Comparison of ENCODE assay signal across 19 cellular contexts in genomic region chr14:90561031-90561430, GRCh38.
"Had no signal": no experiment of that assay in that cellular context is flagged by ENCODE, and none has a peak within 500 bp of the region (broad histone marks: within the 10 kb centered on the region; RNA-seq: fewer than 3 reads in every experiment).

No MANE protein-coding gene starts in this region.

- H3K36me3 ChIP-seq: breast epithelium, colonic mucosa, gastrocnemius medialis, lower lobe of right lung, suprapubic skin, upper lobe of right lung had no signal

- H3K27ac ChIP-seq: breast epithelium, colonic mucosa, epithelial cell of prostate, gastrocnemius medialis, lower lobe of right lung, psoas muscle, suprapubic skin, upper lobe of right lung had no signal

- H3K4me3 ChIP-seq: breast epithelium, colonic mucosa, gastrocnemius medialis, lower lobe of right lung, psoas muscle, suprapubic skin, upper lobe of right lung had no signal

- DNase-seq: activated CD4-positive, alpha-beta T cell treated with anti-CD3 and anti-CD28 coated beads, Interleukin-2, amount 50 U/mL, for 4 hours; activated CD4-positive, CD25-positive, alpha-beta regulatory T cell treated with anti-CD3 and anti-CD28 coated beads, Interleukin-2, amount 50 U/mL, for 72 hours; activated CD8-positive, alpha-beta memory T cell treated with anti-CD3 and anti-CD28 coated beads, Interleukin-2, amount 10 ng/mL, durations not matched to agents 7 days and 5 days; activated effector memory CD4-positive, alpha-beta T cell treated with Interleukin-2 at 50 U/mL for 16 hours; activated T-cell treated with anti-CD3 and anti-CD28 coated beads, Interleukin-2, amount 50 U/mL, for 24 hours; amniotic stem cell; colonic mucosa; effector memory CD4-positive, alpha-beta T cell; gastrocnemius medialis; lower lobe of right lung; naive thymus-derived CD4-positive, alpha-beta T cell; stimulated activated CD4-positive, alpha-beta T cell treated with anti-CD3 and anti-CD28 coated beads, Interleukin-4, amount 100 ng/mL, for 1 hour; stimulated activated CD8-positive, alpha-beta memory T cell treated with anti-CD3 and anti-CD28 coated beads, Interleukin-4, amount 100 ng/mL, for 48 hours; stimulated activated naive CD8-positive, alpha-beta T cell treated with anti-CD3 and anti-CD28 coated beads, Interleukin-15, Interleukin-2, amounts not matched to agents 100 U/mL and 50 U/mL, for 24 hours; upper lobe of right lung had no signal

- ATAC-seq: activated CD8-positive, alpha-beta memory T cell treated with anti-CD3 and anti-CD28 coated beads, Interleukin-2, amount 10 ng/mL, durations not matched to agents 7 days and 5 days; gastrocnemius medialis; lower lobe of right lung; naive thymus-derived CD4-positive, alpha-beta T cell; psoas muscle; stimulated activated naive CD8-positive, alpha-beta T cell treated with anti-CD3 and anti-CD28 coated beads, Interleukin-15, Interleukin-2, amounts not matched to agents 100 U/mL and 50 U/mL, for 24 hours; upper lobe of right lung had no signal

- H3K4me1 ChIP-seq: breast epithelium, colonic mucosa, lower lobe of right lung, psoas muscle, suprapubic skin had no signal

- H3K9me3 ChIP-seq: breast epithelium, colonic mucosa, gastrocnemius medialis, lower lobe of right lung, psoas muscle, suprapubic skin, upper lobe of right lung had no signal

- H3K27me3 ChIP-seq: breast epithelium, colonic mucosa, gastrocnemius medialis, suprapubic skin, upper lobe of right lung had no signal
